Comparison of ENCODE assay signal across 1 cellular context in the genomic region with DNA sequence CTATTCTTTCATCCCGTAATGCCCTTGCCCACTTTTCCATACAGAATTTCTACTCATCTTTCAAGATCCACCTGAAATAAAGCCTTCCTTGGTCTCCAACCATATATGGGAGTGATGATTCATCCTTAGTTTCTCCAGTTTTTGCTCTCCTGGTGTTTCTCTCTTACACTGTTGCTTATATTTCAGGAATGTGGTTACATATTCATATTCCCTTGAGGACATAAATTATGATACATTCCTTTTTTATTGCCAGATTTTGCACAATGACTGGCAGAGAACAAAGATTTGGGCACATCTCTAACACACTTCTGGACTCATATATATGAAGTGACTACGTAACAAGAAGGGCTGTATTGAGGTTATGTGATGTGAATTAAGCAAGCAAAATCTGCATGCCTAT.
TF ChIP-seq lines count a peak whose summit lies in the region.

No MANE protein-coding gene starts in this region.

TF ChIP-seq in SK-N-SH, 30 proteins besides CTCF, POLR2A, EP300 and RAD21 (continued from another document):
- no peak for TF ChIP-seq IRF3 (IDR thresholded peaks at IDR 0.05; ENCODE audit: low read depth, low read length)
- no peak for TF ChIP-seq ELF1 (IDR thresholded peaks at IDR 0.05)
- no peak for TF ChIP-seq GABPA (IDR thresholded peaks at IDR 0.05; ENCODE audit: low read depth)
